Comparison of ENCODE assay signal across 9 cellular contexts in genomic region chr3:38646630-38647029, GRCh38. TPM values are rescaled to one million over a fixed set of nuclear protein-coding genes. Genes with fewer than 3 reads are reported as not detected.
DNase-seq lines count a peak whose midpoint lies in the region; ATAC-seq, FAIRE-seq and TF ChIP-seq lines count a peak whose summit lies in the region.
"Had no signal": no experiment of that assay in that cellular context is flagged by ENCODE, and none has a peak within 500 bp of the region (broad histone marks: within the 10 kb centered on the region; RNA-seq: fewer than 3 reads in every experiment).

No MANE protein-coding gene starts in this region.

- peak overlapping the region in 4 of 12 donors; percentile 2 to 76 (median 64) for H3K4me3 ChIP-seq in heart left ventricle
- H3K4me3 ChIP-seq in endothelial cell of umbilical vein (replicated peaks in 1 of 3; ENCODE audit: insufficient read depth in 1 of 3, low read depth in 1 of 3, low read length in 3 of 3): no peak overlapping the region
- no peak overlapping the region for H3K4me3 ChIP-seq in upper lobe of right lung
- H3K4me3 ChIP-seq in thyroid gland (replicated peaks in 1 of 3): no peak overlapping the region
- H3K4me3 ChIP-seq: thoracic aorta had no signal

- DNase-seq in heart left ventricle (peak in 1 of 5 donors; percentile 14), left ventricle myocardium superior (no peak), NCI-H69 (lab: John Stamatoyannopoulos, UW) (peak; percentile 50), endothelial cell of umbilical vein (ENCODE audit: low read depth, low spot score) (peak; percentile 43), upper lobe of right lung (no peak), LoVo (ENCODE audit: low spot score) (no peak), thyroid gland (no peak)

- intact Hi-C loops in heart left ventricle (cut with DNase I): loop anchor here in 3 of 10 donors (5.0 kb wide), 2 partner anchors 64 to 69 kb away; no protein-coding TSS in a partner anchor
- intact Hi-C loops in left ventricle myocardium superior (cut with micrococcal nuclease): no loop called here
- intact Hi-C loops in endothelial cell of umbilical vein (cut with micrococcal nuclease): loop anchor here (1.0 kb wide), 2 partner anchors 198 to 354 kb away; no protein-coding TSS in a partner anchor
- intact Hi-C loops in upper lobe of right lung (cut with DNase I): loop anchor here (10.0 kb wide), 1 partner anchor 112 kb away; no protein-coding TSS in a partner anchor
- intact Hi-C loops in thyroid gland (cut with DNase I): no loop called here

- WGBS in heart left ventricle, 4 donors: 54 to 73% (median 64%) methylated on average over 3 of the region's 3 CpGs
- 69 to 75% methylated on average over 3 of the region's 3 CpGs for WGBS in thyroid gland, 2 donors

- dilution Hi-C loops in endothelial cell of umbilical vein (cut with MboI; ENCODE audit: extremely low pct_ligation_motif_present, low sequenced_read_pairs): no loop called here

- TF ChIP-seq POLR2A in heart left ventricle (IDR thresholded peaks at IDR 0.05) (no peak), endothelial cell of umbilical vein (IDR thresholded peaks at IDR 0.05; ENCODE audit: low read depth, low read length) (no peak), thyroid gland (IDR thresholded peaks at IDR 0.05) (no peak)

- CTCF ChIA-PET in endothelial cell of umbilical vein (lab: Charles Lee): interaction anchor here (0.6 to 4.8 kb wide), 29 partner anchors 9 to 353 kb away, joined by 3 to 62 read pairs (median 5); partner anchors contain the start of gene EXOG

- no TSS peak for BruUV-seq in endothelial cell of umbilical vein (replicated peaks; lab: Mats Ljungman, UMichigan)

- no peaks in the 10 kb centered on the region for H3K9me3 ChIP-seq in heart left ventricle
- H3K9me3 ChIP-seq in endothelial cell of umbilical vein (replicated peaks; ENCODE audit: control insufficient read depth, insufficient read depth, low read length): no peaks in the 10 kb centered on the region
- H3K9me3 ChIP-seq in upper lobe of right lung: no peaks in the 10 kb centered on the region
- no peaks in the 10 kb centered on the region for H3K9me3 ChIP-seq in thyroid gland
- H3K9me3 ChIP-seq: thoracic aorta had no signal

- no peak for ATAC-seq in heart left ventricle
- ATAC-seq in left ventricle myocardium superior: no peak
- no peak for ATAC-seq in upper lobe of right lung
- no peak for ATAC-seq in GM18517 (IDR thresholded peaks at IDR 0.05; ENCODE audit: unreplicated experiment)

- H3K27ac ChIP-seq in heart left ventricle (peak overlapping the region; percentile 41 to 98 (median 92)), endothelial cell of umbilical vein (ENCODE audit: insufficient read depth, low read depth, low read length) (no peak overlapping the region), upper lobe of right lung (no peak overlapping the region), thyroid gland (no peak overlapping the region)
- H3K27ac ChIP-seq: thoracic aorta had no signal

- H3K9me1 ChIP-seq in endothelial cell of umbilical vein (replicated peaks; ENCODE audit: control insufficient read depth, extremely low read depth, insufficient read depth, low read length): no peaks in the 10 kb centered on the region

- H2AFZ ChIP-seq in endothelial cell of umbilical vein (ENCODE audit: low read depth, low read length): no peak overlapping the region

- H4K20me1 ChIP-seq in endothelial cell of umbilical vein (replicated peaks; ENCODE audit: control insufficient read depth, extremely low read depth, insufficient read depth, low read length): no peaks in the 10 kb centered on the region

- H3K4me1 ChIP-seq in heart left ventricle: peaks cover 0 to 79% (median 16%) of the 10 kb centered on the region in 12 donors
- peaks cover 10% of the 10 kb centered on the region for H3K4me1 ChIP-seq in endothelial cell of umbilical vein (ENCODE audit: control insufficient read depth, extremely low read depth, insufficient read depth, low read length)
- peaks cover 7% of the 10 kb centered on the region for H3K4me1 ChIP-seq in upper lobe of right lung
- peaks cover 7 to 18% of the 10 kb centered on the region in 2 donors for H3K4me1 ChIP-seq in thyroid gland

- H3K4me2 ChIP-seq in endothelial cell of umbilical vein (ENCODE audit: insufficient read depth, low read length): no peak overlapping the region

- no peaks in the 10 kb centered on the region for H3K36me3 ChIP-seq in heart left ventricle
- H3K36me3 ChIP-seq in endothelial cell of umbilical vein (ENCODE audit: control insufficient read depth in 2 of 2, extremely low read depth in 1 of 2, insufficient read depth in 2 of 2, low read length in 2 of 2): no peaks in the 10 kb centered on the region
- no peaks in the 10 kb centered on the region for H3K36me3 ChIP-seq in upper lobe of right lung
- H3K36me3 ChIP-seq in thyroid gland: no peaks in the 10 kb centered on the region
- H3K36me3 ChIP-seq: thoracic aorta had no signal

- peak; percentile 91 for FAIRE-seq in endothelial cell of umbilical vein (lab: Jason Lieb, UNC)

- H3K9ac ChIP-seq in endothelial cell of umbilical vein (replicated peaks; ENCODE audit: extremely low read depth, insufficient read depth, low read length): no peak overlapping the region

- H3K79me2 ChIP-seq in endothelial cell of umbilical vein (ENCODE audit: control insufficient read depth, insufficient read depth, low read length): peaks cover 3% of the 10 kb centered on the region

- POLR2A ChIA-PET in endothelial cell of umbilical vein (lab: Charles Lee): no interaction called here

- TF ChIP-seq CTCF in heart left ventricle (IDR thresholded peaks at IDR 0.05): peak in 6 of 12 donors; percentile 9 to 44 (median 26)
- TF ChIP-seq CTCF in endothelial cell of umbilical vein (IDR thresholded peaks at IDR 0.05; ENCODE audit: extremely low read depth in 1 of 2, insufficient read depth in 1 of 2, low read depth in 1 of 2, low read length in 2 of 2): peak; percentile 46 to 51
- peak; percentile 11 for TF ChIP-seq CTCF in upper lobe of right lung (IDR thresholded peaks at IDR 0.05)
- TF ChIP-seq CTCF in thyroid gland (IDR thresholded peaks at IDR 0.05): peak in 2 of 6 experiments; percentile 14 to 16

- H3K27me3 ChIP-seq in heart left ventricle (peaks cover 0 to 42% (median 12%) of the 10 kb centered on the region in 9 donors), endothelial cell of umbilical vein (ENCODE audit: control insufficient read depth in 2 of 2, insufficient read depth in 2 of 2, low read length in 2 of 2) (no peaks in the 10 kb centered on the region), upper lobe of right lung (peaks cover 56% of the 10 kb centered on the region), thyroid gland (no peaks in the 10 kb centered on the region)

TF ChIP-seq in endothelial cell of umbilical vein, 7 proteins besides CTCF, POLR2A, EP300 and RAD21:
- TF ChIP-seq JUN (IDR thresholded peaks at IDR 0.05; ENCODE audit: borderline replicate concordance, insufficient read depth, insufficient read length, low read depth) (no peak), MYC (IDR thresholded peaks at IDR 0.05; ENCODE audit: low read depth, low read length) (no peak), MAX (IDR thresholded peaks at IDR 0.05; ENCODE audit: insufficient read depth, insufficient read length) (no peak), POLR2AphosphoS5 (IDR thresholded peaks at IDR 0.05; ENCODE audit: insufficient read depth, low read depth, low read length) (no peak), GATA2 (IDR thresholded peaks at IDR 0.05; ENCODE audit: insufficient read depth, insufficient read length, low read depth, low read length) (no peak), EZH2 (IDR thresholded peaks at IDR 0.05; ENCODE audit: borderline replicate concordance, low read depth, low read length, severe bottlenecking) (no peak), FOS (IDR thresholded peaks at IDR 0.05; ENCODE audit: borderline replicate concordance, insufficient read depth, low read length) (no peak)

RNA-seq across cellular contexts. Expression of gene SCN5A, which starts 2.9 kb away (rescaled TPM):
- total RNA-seq in heart left ventricle (100 to 1,000 TPM; 133 to 242 (median 198) TPM), left ventricle myocardium superior (133 TPM), endothelial cell of umbilical vein (13.1 and 20.0 TPM in 2 replicates), upper lobe of right lung (0.58 TPM), thyroid gland (1 to 10 TPM in 2 of 4 donors, under 1 TPM in 2; 0.13 to 1.9 (median 1.1) TPM)
- polyA plus RNA-seq in heart left ventricle (10 to 100 TPM; 88.4 to 92.5 TPM), endothelial cell of umbilical vein (2.7 and 3.1 TPM in 2 replicates)
- polyA plus RNA-seq in endothelial cell of umbilical vein (2011; cell fraction: cytosol; rRNA removed): 2.8 and 2.9 TPM in 2 replicates
- 7.5 and 8.2 TPM in 2 replicates for polyA plus RNA-seq in endothelial cell of umbilical vein (2011; cell fraction: nucleus; rRNA removed)
- polyA plus RNA-seq in endothelial cell of umbilical vein (2012): 4.6 and 6.6 TPM in 2 replicates
- 11.1 and 11.9 TPM in 2 replicates for polyA minus RNA-seq in endothelial cell of umbilical vein
- polyA minus RNA-seq in endothelial cell of umbilical vein (2011; cell fraction: cytosol; rRNA and poly(A)+ RNA removed): not detected
- polyA minus RNA-seq in endothelial cell of umbilical vein (2011; cell fraction: nucleus; rRNA and poly(A)+ RNA removed): 7.8 and 10.1 TPM in 2 replicates

Comparison
In these comparisons a context has a peak if more than half of its experiments do, and no peak if none do; other contexts are left out.
1. DNase-seq: peak in NCI-H69 (single experiment) and endothelial cell of umbilical vein (single experiment); none in left ventricle myocardium superior (single experiment), upper lobe of right lung (single experiment), LoVo (single experiment) and thyroid gland (0 of 2).
2. H3K27ac ChIP-seq: peak in heart left ventricle (12 of 12); none in endothelial cell of umbilical vein (single experiment), upper lobe of right lung (single experiment) and thyroid gland (0 of 3).
3. intact Hi-C loops: an anchor here in endothelial cell of umbilical vein (1.0 kb wide) and upper lobe of right lung (10.0 kb wide); none called in left ventricle myocardium superior and thyroid gland.